Comparison of ENCODE assay signal across 6 cellular contexts in the genomic region with DNA sequence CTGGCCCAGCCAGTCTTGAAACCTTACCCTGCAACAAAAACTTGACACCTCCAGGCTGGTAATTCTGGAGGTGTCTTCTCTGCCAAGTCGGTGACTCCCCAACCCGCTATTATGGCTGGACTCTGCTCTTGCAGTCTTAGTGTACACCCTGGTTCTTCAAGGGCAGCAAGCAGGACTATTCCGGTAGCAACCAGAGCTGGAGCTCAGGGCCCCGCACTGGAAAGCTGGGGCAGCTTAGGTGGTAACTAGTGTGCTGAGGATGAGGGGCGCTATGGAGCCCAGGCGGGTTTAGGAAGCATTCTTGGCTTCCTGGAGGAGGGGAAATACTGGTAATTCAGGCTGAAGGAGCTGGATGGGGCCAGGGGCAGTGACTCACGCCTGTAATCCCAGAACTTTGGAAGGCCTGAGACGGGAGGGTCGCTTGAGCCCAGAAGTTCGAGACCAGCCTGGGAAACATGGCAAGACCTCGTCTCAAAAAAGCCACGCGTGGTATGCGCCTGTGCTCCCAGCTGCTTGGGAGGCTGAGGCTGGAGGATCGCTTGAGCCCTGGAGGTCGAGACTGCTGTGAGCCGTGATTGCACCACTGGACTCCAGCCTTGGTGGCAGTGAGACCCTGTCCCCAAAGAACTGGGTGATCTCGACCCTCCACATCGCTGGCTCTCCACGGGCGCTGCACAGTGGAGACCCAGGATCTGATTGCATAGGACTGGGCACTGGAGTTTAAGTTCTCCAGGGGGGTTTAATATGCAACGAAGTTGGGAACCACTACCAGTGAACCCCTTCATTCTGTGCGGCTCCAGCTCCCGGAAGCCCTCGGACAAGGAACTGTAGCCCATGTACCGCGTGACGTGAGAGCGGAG. TPM values are rescaled to one million over a fixed set of nuclear protein-coding genes. Genes with fewer than 3 reads are reported as not detected.
DNase-seq lines count a peak whose midpoint lies in the region; ATAC-seq and TF ChIP-seq lines count a peak whose summit lies in the region.

No MANE protein-coding gene starts in this region.

- peaks cover 13% of the 10 kb centered on the region for H3K36me3 Mint-ChIP-seq in T-helper 2 cell treated with Interferon-gamma antibody and Interleukin-4, amounts not matched to agents 5 μg/mL and 100 μg/mL, for 36 hours (ENCODE audit: low read depth)

- peak in 1 of 6 experiments; percentile 21 for TF ChIP-seq CTCF in esophagus squamous epithelium (IDR thresholded peaks at IDR 0.05)
- TF ChIP-seq CTCF in suprapubic skin (IDR thresholded peaks at IDR 0.05), result no peak

- TF ChIP-seq POLR2A in esophagus squamous epithelium (IDR thresholded peaks at IDR 0.05), result no peak
- no peak for TF ChIP-seq POLR2A in suprapubic skin (IDR thresholded peaks at IDR 0.05)

- no peaks in the 10 kb centered on the region for H3K9me3 ChIP-seq in esophagus squamous epithelium
- H3K9me3 ChIP-seq in suprapubic skin, result no peaks in the 10 kb centered on the region

- ATAC-seq in GM19467 (IDR thresholded peaks at IDR 0.05; ENCODE audit: unreplicated experiment) (no peak), HG03097 (IDR thresholded peaks at IDR 0.05; ENCODE audit: low FRiP score, unreplicated experiment) (no peak)

- H3K4me1 ChIP-seq in esophagus squamous epithelium (peaks cover 24 to 75% (median 37%) of the 10 kb centered on the region in 3 donors), suprapubic skin (peaks cover 43% of the 10 kb centered on the region)

- peaks cover 7% of the 10 kb centered on the region for H3K4me1 Mint-ChIP-seq in T-helper 2 cell treated with Interferon-gamma antibody and Interleukin-4, amounts not matched to agents 5 μg/mL and 100 μg/mL, for 36 hours (ENCODE audit: low read depth)

- intact Hi-C loops in esophagus squamous epithelium (cut with DNase I), result no loop called here

- TF ChIP-seq EP300 in suprapubic skin (IDR thresholded peaks at IDR 0.05), result no peak

- peaks cover 0 to 25% (median 10%) of the 10 kb centered on the region in 3 donors for H3K36me3 ChIP-seq in esophagus squamous epithelium
- H3K36me3 ChIP-seq in suprapubic skin, result peaks cover 17% of the 10 kb centered on the region

- H3K4me3 ChIP-seq in esophagus squamous epithelium (peak overlapping the region; percentile 57 to 81 (median 74)), suprapubic skin (peak overlapping the region; percentile 78)

- peaks cover 22% of the 10 kb centered on the region for H3K27me3 Mint-ChIP-seq in T-helper 2 cell treated with Interferon-gamma antibody and Interleukin-4, amounts not matched to agents 5 μg/mL and 100 μg/mL, for 36 hours (ENCODE audit: low read depth)

- no peak overlapping the region for H3K27ac Mint-ChIP-seq in T-helper 2 cell treated with Interferon-gamma antibody and Interleukin-4, amounts not matched to agents 5 μg/mL and 100 μg/mL, for 36 hours

- H3K4me3 Mint-ChIP-seq in T-helper 2 cell treated with Interferon-gamma antibody and Interleukin-4, amounts not matched to agents 5 μg/mL and 100 μg/mL, for 36 hours, result peak overlapping the region; percentile 51

- H3K9me3 Mint-ChIP-seq in T-helper 2 cell treated with Interferon-gamma antibody and Interleukin-4, amounts not matched to agents 5 μg/mL and 100 μg/mL, for 36 hours, result no peaks in the 10 kb centered on the region

- DNase-seq in T-helper 2 cell treated with Interferon-gamma antibody and Interleukin-4, amounts not matched to agents 5 μg/mL and 100 μg/mL, for 36 hours (ENCODE audit: low spot score), result no peak
- no peak for DNase-seq in T-helper 2 cell
- DNase-seq in esophagus squamous epithelium (lab: John Stamatoyannopoulos, UW), result no peak
- DNase-seq in suprapubic skin (ENCODE audit: low spot score in 2 of 2), result no peak

- H3K27ac ChIP-seq in esophagus squamous epithelium, result peak overlapping the region; percentile 84 to 88 (median 85)
- peak overlapping the region; percentile 11 for H3K27ac ChIP-seq in suprapubic skin

- H3K27me3 ChIP-seq in esophagus squamous epithelium, result peaks cover 0 to 10% (median 0%) of the 10 kb centered on the region in 4 donors
- no peaks in the 10 kb centered on the region for H3K27me3 ChIP-seq in suprapubic skin

- WGBS in esophagus squamous epithelium, 2 donors, result 35 to 37% methylated on average over 8 to 13 of the region's 29 CpGs
- 26% methylated on average over 15 of the region's 29 CpGs for WGBS in suprapubic skin

RNA-seq across cellular contexts. Expression of a gene that starts 10.6 kb away (rescaled TPM):
- total RNA-seq in esophagus squamous epithelium, result 1 to 10 TPM in 2 of 4 donors, under 1 TPM in 2; 0.30 to 1.9 (median 0.94) TPM
- total RNA-seq in suprapubic skin, result under 1 TPM in 1 of 4 donors, not detected in 3; 0.72 TPM

RNA-seq across cellular contexts. Expression of a gene that starts 25.6 kb away (rescaled TPM):
- total RNA-seq in esophagus squamous epithelium (10 to 100 TPM; 15.3 to 44.4 (median 25.5) TPM), suprapubic skin (10 to 100 TPM; 29.3 to 75.6 (median 46.9) TPM)

RNA-seq across cellular contexts. Expression of a gene that starts 39.3 kb away (rescaled TPM):
- total RNA-seq in esophagus squamous epithelium, result 10 to 100 TPM; 38.2 to 46.2 (median 44.4) TPM
- total RNA-seq in suprapubic skin, result 10 to 100 TPM; 52.7 to 75.3 (median 71.9) TPM

RNA-seq across cellular contexts. Expression of a gene that starts 45.4 kb away (rescaled TPM):
- total RNA-seq in esophagus squamous epithelium (10 to 100 TPM; 13.2 to 38.7 (median 32.0) TPM), suprapubic skin (10 to 100 TPM; 33.9 to 57.0 (median 37.4) TPM)

RNA-seq across cellular contexts. Expression of a gene that starts 58.5 kb away (rescaled TPM):
- under 1 TPM in 3 of 4 donors, not detected in 1; 0.18 to 0.76 (median 0.50) TPM for total RNA-seq in esophagus squamous epithelium
- total RNA-seq in suprapubic skin, result 1 to 10 TPM in 3 of 4 donors, under 1 TPM in 1; 0.21 to 3.1 (median 1.0) TPM
